In the genomic region with DNA sequence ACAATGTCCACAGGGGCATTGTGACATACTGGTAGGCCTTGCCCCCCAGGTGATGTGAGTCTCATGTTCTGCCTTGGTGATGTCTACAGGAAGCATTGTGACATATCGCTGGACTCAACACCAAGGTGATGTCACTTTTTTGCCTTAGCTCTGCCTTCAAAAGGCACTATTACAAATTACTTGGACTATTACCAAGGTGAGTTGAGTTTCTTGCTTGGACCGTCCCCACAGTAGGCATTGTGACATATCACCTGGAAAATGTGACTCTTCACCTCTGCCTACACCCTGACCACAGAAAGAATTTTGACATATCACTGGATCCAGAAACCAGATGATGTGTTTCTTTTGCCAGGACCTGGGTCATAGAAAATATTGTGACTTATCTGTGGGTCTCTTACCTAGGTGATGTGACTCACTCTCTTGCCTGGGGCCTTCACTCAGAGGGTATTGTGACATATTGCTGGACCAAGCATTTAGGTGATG, we compare ENCODE assay signal across 24 cellular contexts.
"Had no signal": no experiment of that assay in that cellular context is flagged by ENCODE, and none has a peak within 500 bp of the region (broad histone marks: within the 10 kb centered on the region; RNA-seq: fewer than 3 reads in every experiment).

No MANE protein-coding gene starts in this region.

- H3K4me3 ChIP-seq: hepatocyte, lung, mucosa of descending colon, psoas muscle, spleen, suprapubic skin, tibial artery, upper lobe of right lung had no signal

- H3K79me2 ChIP-seq: hepatocyte had no signal

- H3K4me2 ChIP-seq: hepatocyte had no signal

- H3K4me1 Mint-ChIP-seq: naive thymus-derived CD8-positive, alpha-beta T cell had no signal

- DNase-seq: effector memory CD8-positive, alpha-beta T cell; erythroblast; kidney; left colon; left ventricle myocardium superior; mucosa of descending colon; naive thymus-derived CD8-positive, alpha-beta T cell; psoas muscle; retina; spleen; stimulated activated CD4-positive, alpha-beta T cell treated with anti-CD3 and anti-CD28 coated beads, Interleukin-15, amount 100 ng/mL, for 24 hours; stimulated activated CD4-positive, alpha-beta T cell treated with anti-CD3 and anti-CD28 coated beads, Interleukin-1b, Interleukin-23, amount 100 ng/mL, for 48 hours; stimulated activated CD4-positive, alpha-beta T cell treated with anti-CD3 and anti-CD28 coated beads, Interleukin-4, amount 100 ng/mL, for 24 hours; stimulated activated naive CD4-positive, alpha-beta T cell; tibial artery; upper lobe of right lung had no signal

- H2AFZ ChIP-seq: hepatocyte had no signal

- ATAC-seq: effector memory CD8-positive, alpha-beta T cell; foreskin keratinocyte; left colon; left ventricle myocardium superior; mucosa of descending colon; naive thymus-derived CD8-positive, alpha-beta T cell; psoas muscle; sciatic nerve; upper lobe of right lung had no signal

- H3K9me3 ChIP-seq: mucosa of descending colon, psoas muscle, tibial artery, upper lobe of right lung had no signal

- H3K4me3 Mint-ChIP-seq: dendritic cell treated with granulocyte-macrophage colony-stimulating factor and Interleukin-4, amounts not matched to agents 40 ng/mL and 50 ng/mL, for 4 days; effector memory CD8-positive, alpha-beta T cell; naive thymus-derived CD8-positive, alpha-beta T cell had no signal

- H3K27ac ChIP-seq: foreskin keratinocyte, hepatocyte, neutrophil, psoas muscle, spleen, suprapubic skin, tibial artery, upper lobe of right lung had no signal

- H3K27ac Mint-ChIP-seq: dendritic cell treated with granulocyte-macrophage colony-stimulating factor and Interleukin-4, amounts not matched to agents 40 ng/mL and 50 ng/mL, for 4 days; effector memory CD8-positive, alpha-beta T cell; naive thymus-derived CD8-positive, alpha-beta T cell had no signal

- H3K27me3 ChIP-seq: foreskin keratinocyte, hepatocyte, neutrophil, spleen, suprapubic skin, tibial artery, upper lobe of right lung had no signal

- FAIRE-seq: colon, kidney had no signal

- H3K4me1 ChIP-seq: foreskin keratinocyte, psoas muscle, spleen, suprapubic skin, tibial artery, upper lobe of right lung had no signal

- H3K27me3 Mint-ChIP-seq: dendritic cell treated with granulocyte-macrophage colony-stimulating factor and Interleukin-4, amounts not matched to agents 40 ng/mL and 50 ng/mL, for 4 days; naive thymus-derived CD8-positive, alpha-beta T cell had no signal

- H3K36me3 ChIP-seq: neutrophil, spleen, suprapubic skin, tibial artery, upper lobe of right lung had no signal
